8 cellular contexts compared by ENCODE assay signal in genomic region chrX:24149346-24150050, GRCh38. TPM values are rescaled to one million over a fixed set of nuclear protein-coding genes. Genes with fewer than 3 reads are reported as not detected.
A peak's percentile ranks its signal among the peaks of the same experiment; 100 is the strongest.
DNase-seq lines count a peak whose midpoint lies in the region; ATAC-seq and TF ChIP-seq lines count a peak whose summit lies in the region.

Gene ZFX, plus strand, starts transcription at chrX:24149729. Its CDS starts 23,014 bp downstream, at chrX:24172743.

- H3K36me3 ChIP-seq in OCI-LY1 (ENCODE audit: insufficient read depth, low read length) (peaks cover 4% of the 10 kb centered on the region; the same call in 1 of the 2 replicates), fibroblast of lung (ENCODE audit: control insufficient read depth, insufficient read depth, low read length) (no peaks in the 10 kb centered on the region)

- H3K4me2 ChIP-seq in OCI-LY1 (ENCODE audit: low read length), result peak within 1 kb of the TSS; percentile 96
- peak within 1 kb of the TSS; percentile 99 for H3K4me2 ChIP-seq in fibroblast of lung (ENCODE audit: extremely low read depth, insufficient read depth, low read length)

- H3K9ac ChIP-seq in OCI-LY1 (ENCODE audit: low read length) (peak within 1 kb of the TSS; percentile 92), fibroblast of lung (ENCODE audit: insufficient read depth, low read length) (peak within 1 kb of the TSS; percentile 94)

- DNase-seq in SIG-M5 treated with dmso at 0.1 percent for 504 hours (lab: John Stamatoyannopoulos, UW; ENCODE audit: unreplicated experiment) (peak; percentile 44), SIG-M5 (lab: John Stamatoyannopoulos, UW) (no peak), activated T-helper 1 cell treated with Interleukin-2 at 50 U/mL for 16 hours (ENCODE audit: low read depth) (peak; percentile 65), fibroblast of lung (ENCODE audit: low read depth in 2 of 2) (peak; percentile 61 to 76)
- DNase-seq in natural killer cell treated with Interleukin-12 subunit alpha and Interleukin-12 subunit beta and Interleukin-15 and Interleukin-18, amount 100 ng/mL, for 72 hours (ENCODE audit: low spot score), result peak; percentile 81
- DNase-seq in stimulated activated naive CD8-positive, alpha-beta T cell treated with anti-CD3 and anti-CD28 coated beads, Interleukin-15, amount 100 ng/mL, for 72 hours, result peak; percentile 64 to 70

- H3F3A ChIP-seq in OCI-LY1 (ENCODE audit: insufficient read depth, low read length), result no peaks in the 10 kb centered on the region

- H3K27ac Mint-ChIP-seq in natural killer cell treated with Interleukin-12 subunit alpha and Interleukin-12 subunit beta and Interleukin-15 and Interleukin-18, amount 100 ng/mL, for 72 hours, result peak within 1 kb of the TSS; percentile 91 to 99
- peak within 1 kb of the TSS; percentile 97 to 98 for H3K27ac Mint-ChIP-seq in stimulated activated naive CD8-positive, alpha-beta T cell treated with anti-CD3 and anti-CD28 coated beads, Interleukin-15, amount 100 ng/mL, for 72 hours

- H2AFZ ChIP-seq in OCI-LY1 (ENCODE audit: low read length) (no peak within 1 kb of the TSS), fibroblast of lung (ENCODE audit: low read length) (no peak within 1 kb of the TSS)

- peaks cover 56% of the 10 kb centered on the region for H3K4me1 ChIP-seq in OCI-LY1 (ENCODE audit: insufficient read depth, low read length, severe bottlenecking)
- peaks cover 4% of the 10 kb centered on the region for H3K4me1 ChIP-seq in fibroblast of lung (ENCODE audit: control insufficient read depth, extremely low read depth, insufficient read depth, low read length)

- H3K79me2 ChIP-seq in OCI-LY1 (ENCODE audit: insufficient read depth, low read length), result peaks cover 41% of the 10 kb centered on the region
- H3K79me2 ChIP-seq in fibroblast of lung (ENCODE audit: control insufficient read depth, insufficient read depth, low read length), result peaks cover 41% of the 10 kb centered on the region

- no peaks in the 10 kb centered on the region for H3K27me3 Mint-ChIP-seq in natural killer cell treated with Interleukin-12 subunit alpha and Interleukin-12 subunit beta and Interleukin-15 and Interleukin-18, amount 100 ng/mL, for 72 hours
- H3K27me3 Mint-ChIP-seq in stimulated activated naive CD8-positive, alpha-beta T cell treated with anti-CD3 and anti-CD28 coated beads, Interleukin-15, amount 100 ng/mL, for 72 hours, result no peaks in the 10 kb centered on the region

- H3K4me1 Mint-ChIP-seq in natural killer cell treated with Interleukin-12 subunit alpha and Interleukin-12 subunit beta and Interleukin-15 and Interleukin-18, amount 100 ng/mL, for 72 hours (ENCODE audit: low read depth in 2 of 2), result peaks cover 49 to 54% of the 10 kb centered on the region in 2 donors
- H3K4me1 Mint-ChIP-seq in stimulated activated naive CD8-positive, alpha-beta T cell treated with anti-CD3 and anti-CD28 coated beads, Interleukin-15, amount 100 ng/mL, for 72 hours, result peaks cover 56% of the 10 kb centered on the region

- peaks cover 18% of the 10 kb centered on the region for H3K36me3 Mint-ChIP-seq in natural killer cell treated with Interleukin-12 subunit alpha and Interleukin-12 subunit beta and Interleukin-15 and Interleukin-18, amount 100 ng/mL, for 72 hours

- H4K20me1 ChIP-seq in OCI-LY1 (ENCODE audit: insufficient read depth, low read length) (no peaks in the 10 kb centered on the region), fibroblast of lung (ENCODE audit: control insufficient read depth, extremely low read depth, insufficient read depth, low read length) (peaks cover 5% of the 10 kb centered on the region)

- no peaks in the 10 kb centered on the region for H3K27me3 ChIP-seq in OCI-LY1 (ENCODE audit: insufficient read depth, low read length)
- H3K27me3 ChIP-seq in fibroblast of lung (ENCODE audit: control insufficient read depth, insufficient read depth, low read length), result no peaks in the 10 kb centered on the region

- H3K9me3 Mint-ChIP-seq in natural killer cell treated with Interleukin-12 subunit alpha and Interleukin-12 subunit beta and Interleukin-15 and Interleukin-18, amount 100 ng/mL, for 72 hours, result no peaks in the 10 kb centered on the region
- H3K9me3 Mint-ChIP-seq in stimulated activated naive CD8-positive, alpha-beta T cell treated with anti-CD3 and anti-CD28 coated beads, Interleukin-15, amount 100 ng/mL, for 72 hours, result no peaks in the 10 kb centered on the region

- H3K4me3 Mint-ChIP-seq in natural killer cell treated with Interleukin-12 subunit alpha and Interleukin-12 subunit beta and Interleukin-15 and Interleukin-18, amount 100 ng/mL, for 72 hours, result peak within 1 kb of the TSS; percentile 98
- H3K4me3 Mint-ChIP-seq in stimulated activated naive CD8-positive, alpha-beta T cell treated with anti-CD3 and anti-CD28 coated beads, Interleukin-15, amount 100 ng/mL, for 72 hours, result peak within 1 kb of the TSS; percentile 90 to 94

- H3K27ac ChIP-seq in OCI-LY1 (ENCODE audit: low read depth, low read length, poor library complexity, severe bottlenecking) (peak within 1 kb of the TSS; percentile 83), fibroblast of lung (ENCODE audit: insufficient read depth, low read length) (peak within 1 kb of the TSS; percentile 91)

- TF ChIP-seq CTCF in OCI-LY1 (IDR thresholded peaks at IDR 0.05; ENCODE audit: low read length) (no peak), fibroblast of lung (conservative IDR thresholded peaks at IDR 0.05 in 1 of 2, IDR thresholded peaks at IDR 0.05 in 1 of 2; ENCODE audit: low read depth in 1 of 2, low read length in 2 of 2) (no peak)

- H3K9me3 ChIP-seq in OCI-LY1 (ENCODE audit: low read length) (no peaks in the 10 kb centered on the region), fibroblast of lung (ENCODE audit: control insufficient read depth, insufficient read depth, low read depth, low read length) (no peaks in the 10 kb centered on the region)

- H3K4me3 ChIP-seq in OCI-LY1 (ENCODE audit: low read depth, low read length, poor library complexity, severe bottlenecking) (peak within 1 kb of the TSS; percentile 93), fibroblast of lung (replicated peaks in 1 of 4; ENCODE audit: control extremely low read depth in 1 of 4, insufficient read depth in 1 of 4, low read depth in 3 of 4, low read length in 4 of 4) (peak within 1 kb of the TSS; percentile 66 to 94 (median 92))

- no peaks in the 10 kb centered on the region for H3K9me2 ChIP-seq in OCI-LY1 (ENCODE audit: low read depth, low read length)

- peak; percentile 43 for ATAC-seq in HG02938 (IDR thresholded peaks at IDR 0.05; ENCODE audit: unreplicated experiment)
- ATAC-seq in natural killer cell treated with Interleukin-12 subunit alpha and Interleukin-12 subunit beta and Interleukin-15 and Interleukin-18, amount 100 ng/mL, for 72 hours, result peak; percentile 70 to 81
- ATAC-seq in stimulated activated naive CD8-positive, alpha-beta T cell treated with anti-CD3 and anti-CD28 coated beads, Interleukin-15, amount 100 ng/mL, for 72 hours, result peak; percentile 68

RNA-seq across cellular contexts. Expression of gene ZFX, which starts in this region (rescaled TPM):
- total RNA-seq in fibroblast of lung, result 41.1 and 61.9 TPM in 2 replicates
- 31.2 and 37.7 TPM in 2 replicates for polyA plus RNA-seq in fibroblast of lung
- polyA plus RNA-seq in fibroblast of lung (2012), result 12.1 and 15.7 TPM in 2 replicates
- polyA minus RNA-seq in fibroblast of lung (ENCODE audit: low replicate concordance), result 24.7 and 28.5 TPM in 2 replicates
- 10 to 100 TPM; 57.7 to 78.1 TPM for total RNA-seq in natural killer cell treated with Interleukin-12 subunit alpha and Interleukin-12 subunit beta and Interleukin-15 and Interleukin-18, amount 100 ng/mL, for 72 hours
